In genomic region chr17:34081269-34081668, GRCh38 we compare ENCODE assay signal across 16 cellular contexts.
DNase-seq lines count a peak whose midpoint lies in the region; ATAC-seq, FAIRE-seq and TF ChIP-seq lines count a peak whose summit lies in the region.
"Had no signal": no experiment of that assay in that cellular context is flagged by ENCODE, and none has a peak within 500 bp of the region (broad histone marks: within the 10 kb centered on the region; RNA-seq: fewer than 3 reads in every experiment).

No MANE protein-coding gene starts in this region.

- H3K36me3 Mint-ChIP-seq in neural progenitor cell = no peaks in the 10 kb centered on the region
- H3K36me3 Mint-ChIP-seq: IgD-negative memory B cell; stimulated activated memory B cell treated with anti-CD40 and anti-IgM and Interleukin-4, amounts not matched to agents 10 μg/mL and 1 μg/mL and 100 μg/mL, for 72 hours had no signal

- no peak overlapping the region for H4K8ac ChIP-seq in H1 (ENCODE audit: extremely low read depth, insufficient read depth, low read length)

- TF ChIP-seq CTCF in H1 (IDR thresholded peaks at IDR 0.05; ENCODE audit: control extremely low read depth in 1 of 3, insufficient read depth in 1 of 3, low read depth in 1 of 3, low read length in 3 of 3) = peak; percentile 32 to 82 (median 81)
- TF ChIP-seq CTCF in neural progenitor cell (IDR thresholded peaks at IDR 0.05) = peak; percentile 62

- H4K5ac ChIP-seq in H1 (ENCODE audit: insufficient read length, low read depth, low read length) = no peak overlapping the region

- ATAC-seq in HG02798 (IDR thresholded peaks at IDR 0.05; ENCODE audit: poor library complexity, unreplicated experiment) (no peak), HG02884 (IDR thresholded peaks at IDR 0.05; ENCODE audit: unreplicated experiment) (no peak)
- ATAC-seq: stimulated activated memory B cell treated with anti-CD40 and anti-IgM and Interleukin-4, amounts not matched to agents 10 μg/mL and 1 μg/mL and 100 μg/mL, for 72 hours had no signal

- H3K4me1 Mint-ChIP-seq in neural progenitor cell = peaks cover 26% of the 10 kb centered on the region
- H3K4me1 Mint-ChIP-seq: IgD-negative memory B cell; stimulated activated memory B cell treated with anti-CD40 and anti-IgM and Interleukin-4, amounts not matched to agents 10 μg/mL and 1 μg/mL and 100 μg/mL, for 72 hours had no signal

- no peak overlapping the region for H3K4me3 ChIP-seq in H1 (ENCODE audit: extremely low read depth in 1 of 4, insufficient read depth in 2 of 4, low read depth in 3 of 4, low read length in 4 of 4)
- no peak overlapping the region for H3K4me3 ChIP-seq in neural progenitor cell
- H3K4me3 ChIP-seq in small intestine (ENCODE audit: low read depth in 1 of 2, low read length in 2 of 2) = no peak overlapping the region
- H3K4me3 ChIP-seq: colonic mucosa, right atrium auricular region, SJSA1 had no signal

- H3K23ac ChIP-seq in H1 (ENCODE audit: insufficient read length) = no peak overlapping the region

- H3K4me3 Mint-ChIP-seq in neural progenitor cell = no peak overlapping the region
- H3K4me3 Mint-ChIP-seq: IgD-negative memory B cell; stimulated activated memory B cell treated with anti-CD40 and anti-IgM and Interleukin-4, amounts not matched to agents 10 μg/mL and 1 μg/mL and 100 μg/mL, for 72 hours had no signal

- no peaks in the 10 kb centered on the region for H3K79me2 ChIP-seq in H1 (ENCODE audit: control insufficient read depth in 1 of 2, insufficient read depth in 2 of 2, low read length in 2 of 2)
- no peaks in the 10 kb centered on the region for H3K79me2 ChIP-seq in neural progenitor cell (ENCODE audit: low read depth)

- no peaks in the 10 kb centered on the region for H3F3A ChIP-seq in neural progenitor cell (ENCODE audit: low read depth)

- no peaks in the 10 kb centered on the region for H3K23me2 ChIP-seq in H1 (ENCODE audit: low read depth, low read length)

- peak; percentile 72 to 79 for TF ChIP-seq RAD21 in H1 (IDR thresholded peaks at IDR 0.05 in 1 of 2, conservative IDR thresholded peaks at IDR 0.05 in 1 of 2; ENCODE audit: low read depth in 2 of 2, low read length in 2 of 2)

- H3K9me3 ChIP-seq in H1 (ENCODE audit: insufficient read depth in 2 of 2, low read depth in 1 of 2, low read length in 1 of 2) = no peaks in the 10 kb centered on the region
- no peaks in the 10 kb centered on the region for H3K9me3 ChIP-seq in neural progenitor cell (ENCODE audit: low read depth)
- no peaks in the 10 kb centered on the region for H3K9me3 ChIP-seq in small intestine (ENCODE audit: control insufficient read depth, low read depth)
- H3K9me3 ChIP-seq: colonic mucosa, right atrium auricular region, SJSA1 had no signal

- H4K20me1 ChIP-seq in H1 (replicated peaks in 1 of 2; ENCODE audit: control insufficient read depth in 1 of 2, insufficient read depth in 2 of 2, low read length in 2 of 2) (no peaks in the 10 kb centered on the region), neural progenitor cell (ENCODE audit: low read depth) (no peaks in the 10 kb centered on the region)

- peak; percentile 51 for DNase-seq in DMS 273 (lab: John Stamatoyannopoulos, UW; ENCODE audit: unreplicated experiment)
- DNase-seq in DMS 273 treated with DMSO at 0.1 percent for 48 hours (lab: John Stamatoyannopoulos, UW) = no peak
- DNase-seq in MV-4-11 (lab: John Stamatoyannopoulos, UW) = peak; percentile 9
- peak in 1 of 2 experiments; percentile 57 for DNase-seq in H1 (ENCODE audit: low read depth in 1 of 2, low spot score in 2 of 2)
- peak; percentile 39 for DNase-seq in neural progenitor cell (ENCODE audit: low spot score)
- no peak for DNase-seq in small intestine
- DNase-seq: 8988T; activated CD8-positive, alpha-beta memory T cell treated with anti-CD3 and anti-CD28 coated beads, Interleukin-2, amount 50 U/mL, for 48 hours; colonic mucosa had no signal

- WGBS in H1 (ENCODE audit: extremely low coverage in 1 of 2, insufficient coverage in 1 of 2, insufficient read length in 1 of 2, insufficient replicate concordance in 2 of 2, low coverage in 1 of 2, low lambda C conversion rate in 2 of 2, missing lambda C conversion rate in 1 of 2), 2 experiments = 63% methylated on average over 3 of the region's 3 CpGs; no CpG with 5 or more reads in 1 of the 2 experiments
- WGBS in small intestine, 3 donors = 35 to 59% (median 49%) methylated on average over 3 of the region's 3 CpGs

- no peak overlapping the region for H4K91ac ChIP-seq in H1 (replicated peaks; ENCODE audit: insufficient read length, low read length)

- H3K9ac ChIP-seq in H1 (replicated peaks in 1 of 4; ENCODE audit: extremely low read depth in 1 of 4, low read depth in 3 of 4, low read length in 3 of 4) (no peak overlapping the region), neural progenitor cell (no peak overlapping the region)

- no peak overlapping the region for H3K27ac ChIP-seq in H1 (ENCODE audit: low read depth, low read length)
- no peak overlapping the region for H3K27ac ChIP-seq in neural progenitor cell
- H3K27ac ChIP-seq in small intestine (ENCODE audit: low read depth in 1 of 2, low read length in 1 of 2) = no peak overlapping the region
- H3K27ac ChIP-seq: colonic mucosa, right atrium auricular region, SJSA1 had no signal

- H2BK5ac ChIP-seq in H1 (ENCODE audit: low read depth, low read length) = no peak overlapping the region

- no peak overlapping the region for H2AK5ac ChIP-seq in H1 (ENCODE audit: low read depth, low read length)

- H3K4ac ChIP-seq in H1 (replicated peaks; ENCODE audit: insufficient read length, low read depth, low read length) = no peak overlapping the region

- H3K27me3 ChIP-seq in H1 (replicated peaks in 1 of 4; ENCODE audit: control insufficient read depth in 3 of 4, extremely low read depth in 1 of 4, insufficient read depth in 3 of 4, low read length in 3 of 4) = no peaks in the 10 kb centered on the region
- H3K27me3 ChIP-seq in neural progenitor cell = no peaks in the 10 kb centered on the region
- peaks cover 0 to 4% of the 10 kb centered on the region in 2 donors for H3K27me3 ChIP-seq in small intestine (ENCODE audit: control insufficient read depth in 2 of 2, insufficient read depth in 2 of 2, low read length in 2 of 2)
- H3K27me3 ChIP-seq: colonic mucosa, right atrium auricular region, SJSA1 had no signal

- H3K4me1 ChIP-seq in H1 (replicated peaks in 1 of 4; ENCODE audit: control insufficient read depth in 3 of 4, insufficient read depth in 4 of 4, low read length in 3 of 4) (peaks cover 0 to 9% (median 2%) of the 10 kb centered on the region in 4 experiments; a peak in 4 of 7 replicates), neural progenitor cell (no peaks in the 10 kb centered on the region), small intestine (ENCODE audit: control insufficient read depth in 2 of 2, insufficient read depth in 1 of 2, low read depth in 1 of 2, low read length in 1 of 2) (no peaks in the 10 kb centered on the region)
- H3K4me1 ChIP-seq: colonic mucosa, right atrium auricular region, SJSA1 had no signal

- no peak overlapping the region for H3K14ac ChIP-seq in H1 (ENCODE audit: insufficient read length)

- no peak for TF ChIP-seq POLR2A in H1 (IDR thresholded peaks at IDR 0.05; ENCODE audit: control extremely low read depth in 1 of 2, low read depth in 2 of 2, low read length in 2 of 2)

- FAIRE-seq in H1 (lab: Jason Lieb, UNC) (peak; percentile 93), small intestine (lab: Jason Lieb, UNC) (no peak)
- FAIRE-seq: H54 had no signal

- H2BK20ac ChIP-seq in H1 (ENCODE audit: low read length) = no peak overlapping the region

- POLR2A ChIA-PET in H1 (lab: Charles Lee; ENCODE audit: partially characterized antibody) = no interaction called here

- H3K9me3 Mint-ChIP-seq in neural progenitor cell = no peaks in the 10 kb centered on the region
- H3K9me3 Mint-ChIP-seq: stimulated activated memory B cell treated with anti-CD40 and anti-IgM and Interleukin-4, amounts not matched to agents 10 μg/mL and 1 μg/mL and 100 μg/mL, for 72 hours had no signal

- no peak overlapping the region for H3K56ac ChIP-seq in H1 (replicated peaks; ENCODE audit: insufficient read length, low read depth, low read length)

- no peak overlapping the region for H3K18ac ChIP-seq in H1 (ENCODE audit: extremely low read depth, low read length)

- no peak overlapping the region for H2BK15ac ChIP-seq in H1 (ENCODE audit: low read length)

- no peak for TF ChIP-seq EP300 in H1 (IDR thresholded peaks at IDR 0.05; ENCODE audit: borderline replicate concordance in 1 of 2, low read depth in 2 of 2, low read length in 2 of 2)

- no peak overlapping the region for H2BK12ac ChIP-seq in H1 (ENCODE audit: low read depth, low read length)

- H3K4me2 ChIP-seq in H1 (ENCODE audit: insufficient read depth in 1 of 2, low read depth in 2 of 2, low read length in 2 of 2) = no peak overlapping the region
- no peak overlapping the region for H3K4me2 ChIP-seq in neural progenitor cell

- H3K79me1 ChIP-seq in H1 (ENCODE audit: low read depth, low read length) = no peaks in the 10 kb centered on the region; the same call in 1 of the 2 replicates

- H3K36me3 ChIP-seq in H1 (ENCODE audit: control insufficient read depth in 2 of 4, insufficient read depth in 4 of 4, low read length in 3 of 4) (no peaks in the 10 kb centered on the region), neural progenitor cell (no peaks in the 10 kb centered on the region), small intestine (ENCODE audit: control insufficient read depth in 2 of 2, insufficient read depth in 2 of 2, low read length in 2 of 2) (no peaks in the 10 kb centered on the region)
- H3K36me3 ChIP-seq: colonic mucosa, right atrium auricular region, SJSA1 had no signal

- H3K27ac Mint-ChIP-seq in neural progenitor cell = no peak overlapping the region
- H3K27ac Mint-ChIP-seq: IgD-negative memory B cell; stimulated activated memory B cell treated with anti-CD40 and anti-IgM and Interleukin-4, amounts not matched to agents 10 μg/mL and 1 μg/mL and 100 μg/mL, for 72 hours had no signal

- H2AFZ ChIP-seq in H1 (ENCODE audit: low read length) (no peak overlapping the region), neural progenitor cell (replicated peaks) (no peak overlapping the region)

- CTCF ChIA-PET in H1 (lab: Charles Lee; ENCODE audit: partially characterized antibody) = interaction anchor here (0.7 to 8.7 kb wide), 25 partner anchors 10 to 299 kb away, joined by 3 to 157 read pairs (median 4); no protein-coding TSS in a partner anchor

- no peaks in the 10 kb centered on the region for H3K27me3 Mint-ChIP-seq in neural progenitor cell (ENCODE audit: insufficient read depth, low read depth)

- no peak overlapping the region for H2BK120ac ChIP-seq in H1 (replicated peaks; ENCODE audit: low read depth, low read length)

TF ChIP-seq in H1, 55 proteins besides CTCF, POLR2A, EP300 and RAD21:
- no peak for TF ChIP-seq SUZ12 (IDR thresholded peaks at IDR 0.05; ENCODE audit: low read length)

Comparison
In these comparisons a context has a peak if more than half of its experiments do, and no peak if none do; other contexts are left out.
1. DNase-seq: peak in DMS 273 (single experiment), MV-4-11 (single experiment) and neural progenitor cell (single experiment); none in DMS 273 treated with DMSO at 0.1 percent for 48 hours (single experiment) and small intestine (single experiment).